26 cellular contexts compared by ENCODE assay signal in the genomic region with DNA sequence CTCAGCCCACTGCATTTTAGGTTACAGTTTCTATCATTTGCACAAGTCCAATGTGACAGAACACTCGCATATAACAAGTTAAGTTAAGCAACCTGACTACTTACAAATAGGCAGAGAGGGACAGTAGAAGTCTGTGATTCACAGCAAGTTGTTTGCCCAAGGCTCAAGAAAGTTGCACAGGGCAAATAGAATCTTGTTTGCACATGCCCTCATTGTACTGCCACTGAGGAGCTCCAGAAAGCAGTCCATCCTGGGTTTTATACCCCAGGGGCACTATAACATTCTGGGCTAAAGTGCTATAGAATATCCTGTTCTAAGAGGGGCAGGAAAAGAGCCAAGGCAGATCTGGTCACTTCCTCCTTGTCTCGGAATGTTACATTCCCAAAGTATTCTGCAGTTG.
A peak's percentile ranks its signal among the peaks of the same experiment; 100 is the strongest.
DNase-seq lines count a peak whose midpoint lies in the region; ATAC-seq, FAIRE-seq and TF ChIP-seq lines count a peak whose summit lies in the region.
"Had no signal": no experiment of that assay in that cellular context is flagged by ENCODE, and none has a peak within 500 bp of the region (broad histone marks: within the 10 kb centered on the region; RNA-seq: fewer than 3 reads in every experiment).

No MANE protein-coding gene starts in this region.

- POLR2A ChIA-PET in PC-3 (lab: Charles Lee; ENCODE audit: unreplicated experiment), result no interaction called here
- POLR2A ChIA-PET in H1 (lab: Charles Lee; ENCODE audit: partially characterized antibody), result no interaction called here

- CTCF ChIA-PET in PC-3 (lab: Charles Lee), result no interaction called here
- CTCF ChIA-PET in H1 (lab: Charles Lee; ENCODE audit: partially characterized antibody), result interaction anchor here (1.3 kb wide), 1 partner anchor 342 kb away, joined by 4 read pairs; no protein-coding TSS in a partner anchor

- H3K79me2 ChIP-seq in PC-3 (ENCODE audit: low read length) (no peaks in the 10 kb centered on the region), H1 (ENCODE audit: control insufficient read depth in 1 of 2, insufficient read depth in 2 of 2, low read length in 2 of 2) (no peaks in the 10 kb centered on the region), mesendoderm (ENCODE audit: control insufficient read depth, insufficient read depth, low read length) (no peaks in the 10 kb centered on the region)

- H3K4ac ChIP-seq in H1 (replicated peaks; ENCODE audit: insufficient read length, low read depth, low read length) (no peak overlapping the region), mesendoderm (ENCODE audit: low read depth, low read length) (no peak overlapping the region)

- H2BK12ac ChIP-seq in H1 (ENCODE audit: low read depth, low read length), result no peak overlapping the region

- WGBS in H1 (ENCODE audit: extremely low coverage in 1 of 2, insufficient coverage in 1 of 2, insufficient read length in 1 of 2, insufficient replicate concordance in 2 of 2, low coverage in 1 of 2, low lambda C conversion rate in 2 of 2, missing lambda C conversion rate in 1 of 2), 2 experiments, result 95% methylated on average over 2 of the region's 2 CpGs; no CpG with 5 or more reads in 1 of the 2 experiments
- WGBS in mesendoderm (ENCODE audit: extremely low coverage, insufficient coverage, low lambda C conversion rate), result no CpG with 5 or more reads among the region's 2 CpGs

- no peak overlapping the region for H2BK20ac ChIP-seq in H1 (ENCODE audit: low read length)

- H2BK5ac ChIP-seq in H1 (ENCODE audit: low read depth, low read length) (no peak overlapping the region), mesendoderm (ENCODE audit: low read length) (no peak overlapping the region)

- H3K56ac ChIP-seq in H1 (replicated peaks; ENCODE audit: insufficient read length, low read depth, low read length), result no peak overlapping the region
- no peak overlapping the region for H3K56ac ChIP-seq in mesendoderm (ENCODE audit: low read length)

- H2BK15ac ChIP-seq in H1 (ENCODE audit: low read length), result no peak overlapping the region
- H2BK15ac ChIP-seq in mesendoderm (replicated peaks; ENCODE audit: low read depth), result no peak overlapping the region

- H3K79me1 ChIP-seq in H1 (ENCODE audit: low read depth, low read length) (no peaks in the 10 kb centered on the region), mesendoderm (ENCODE audit: low read length) (no peaks in the 10 kb centered on the region)

- H3K23me2 ChIP-seq in H1 (ENCODE audit: low read depth, low read length), result no peaks in the 10 kb centered on the region

- H2BK120ac ChIP-seq in H1 (replicated peaks; ENCODE audit: low read depth, low read length) (no peak overlapping the region), mesendoderm (ENCODE audit: low read depth, low read length) (peak overlapping the region; percentile 28)

- DNase-seq in NCI-H748 (lab: John Stamatoyannopoulos, UW; ENCODE audit: unreplicated experiment) (peak; percentile 1), NCI-H748 treated with DMSO at 0.1 percent for 48 hours (lab: John Stamatoyannopoulos, UW) (no peak), PC-3 (peak; percentile 42), H1 (ENCODE audit: low read depth in 1 of 2, low spot score in 2 of 2) (no peak), mesendoderm (no peak), cortex of kidney (lab: John Stamatoyannopoulos, UW) (no peak), NCI-H226 (no peak)
- DNase-seq: AML-193; C1 segment of cervical spinal cord; Calu3; CD8-positive, alpha-beta T cell; DMS153; GDM1; IMR-90; MV-4-11; NCI-H1417; NCI-H1694 treated with DMSO at 0.1 percent for 48 hours; NCI-H2081 treated with DMSO at 0.1 percent for 48 hours; NCI-H774; NK-92 treated with Interleukin-12 subunit alpha and Interleukin-12 subunit beta, amount 100 ng/mL, for 24 hours had no signal

- no peak for FAIRE-seq in H1 (lab: Jason Lieb, UNC)
- FAIRE-seq: GM18507, H54, HTR-8/SVneo had no signal

- H4K5ac ChIP-seq in H1 (ENCODE audit: insufficient read length, low read depth, low read length), result no peak overlapping the region
- no peak overlapping the region for H4K5ac ChIP-seq in mesendoderm (ENCODE audit: low read length)

- TF ChIP-seq CTCF in PC-3 (conservative IDR thresholded peaks at IDR 0.05; ENCODE audit: low read depth, low read length) (no peak), H1 (IDR thresholded peaks at IDR 0.05; ENCODE audit: control extremely low read depth in 1 of 3, insufficient read depth in 1 of 3, low read depth in 1 of 3, low read length in 3 of 3) (no peak)

- no peaks in the 10 kb centered on the region for H3K4me1 ChIP-seq in PC-3 (ENCODE audit: insufficient read depth, low read length)
- no peaks in the 10 kb centered on the region for H3K4me1 ChIP-seq in H1 (replicated peaks in 1 of 4; ENCODE audit: control insufficient read depth in 3 of 4, insufficient read depth in 4 of 4, low read length in 3 of 4)
- peaks cover 2% of the 10 kb centered on the region for H3K4me1 ChIP-seq in mesendoderm (ENCODE audit: control insufficient read depth, low read depth, low read length)

- H2AFZ ChIP-seq in PC-3 (ENCODE audit: low read length) (no peak overlapping the region), H1 (ENCODE audit: low read length) (0 out of 2 replicates have a peak overlapping the region, but pooled peaks have one; percentile 8)

- no peaks in the 10 kb centered on the region for H3K9me2 ChIP-seq in PC-3 (replicated peaks; ENCODE audit: low read length)

- no peak overlapping the region for H3K27ac ChIP-seq in PC-3 (ENCODE audit: low read length)
- H3K27ac ChIP-seq in H1 (ENCODE audit: low read depth, low read length), result no peak overlapping the region
- no peak overlapping the region for H3K27ac ChIP-seq in mesendoderm (ENCODE audit: low read depth, low read length)
- H3K27ac ChIP-seq: KMS-11 had no signal

- TF ChIP-seq EP300 in H1 (IDR thresholded peaks at IDR 0.05; ENCODE audit: borderline replicate concordance in 1 of 2, low read depth in 2 of 2, low read length in 2 of 2), result no peak

- no peak overlapping the region for H3K14ac ChIP-seq in H1 (ENCODE audit: insufficient read length)

- H4K8ac ChIP-seq in H1 (ENCODE audit: extremely low read depth, insufficient read depth, low read length) (no peak overlapping the region), mesendoderm (ENCODE audit: low read depth, low read length) (no peak overlapping the region)

- no peak overlapping the region for H3K4me3 ChIP-seq in PC-3 (ENCODE audit: low read length)
- H3K4me3 ChIP-seq in H1 (ENCODE audit: extremely low read depth in 1 of 4, insufficient read depth in 2 of 4, low read depth in 3 of 4, low read length in 4 of 4), result no peak overlapping the region
- no peak overlapping the region for H3K4me3 ChIP-seq in mesendoderm (ENCODE audit: low read length)

- H2AK5ac ChIP-seq in H1 (ENCODE audit: low read depth, low read length) (no peak overlapping the region), mesendoderm (ENCODE audit: low read length) (no peak overlapping the region)

- no peak overlapping the region for H3K18ac ChIP-seq in H1 (ENCODE audit: extremely low read depth, low read length)
- H3K18ac ChIP-seq in mesendoderm (ENCODE audit: low read length), result no peak overlapping the region

- no TSS peak for BruUV-seq in PC-3 (replicated peaks; lab: Mats Ljungman, UMichigan)

- no peak for ATAC-seq in PC-3
- no peak for ATAC-seq in HG02763 (IDR thresholded peaks at IDR 0.05; ENCODE audit: unreplicated experiment)
- ATAC-seq: CD8-positive, alpha-beta T cell; Panc1 had no signal

- TF ChIP-seq POLR2A in H1 (IDR thresholded peaks at IDR 0.05; ENCODE audit: control extremely low read depth in 1 of 2, low read depth in 2 of 2, low read length in 2 of 2), result no peak

- H3K9ac ChIP-seq in PC-3 (ENCODE audit: low read length) (no peak overlapping the region), H1 (replicated peaks in 1 of 4; ENCODE audit: extremely low read depth in 1 of 4, low read depth in 3 of 4, low read length in 3 of 4) (no peak overlapping the region), mesendoderm (ENCODE audit: low read length) (no peak overlapping the region)
- H3K9ac ChIP-seq: KMS-11 had no signal

- H3K23ac ChIP-seq in H1 (ENCODE audit: insufficient read length) (no peak overlapping the region), mesendoderm (ENCODE audit: low read length) (no peak overlapping the region)

- H3K27me3 ChIP-seq in PC-3 (ENCODE audit: low read length) (no peaks in the 10 kb centered on the region), H1 (replicated peaks in 1 of 4; ENCODE audit: control insufficient read depth in 3 of 4, extremely low read depth in 1 of 4, insufficient read depth in 3 of 4, low read length in 3 of 4) (no peaks in the 10 kb centered on the region), mesendoderm (ENCODE audit: insufficient read depth, low read length, poor library complexity) (no peaks in the 10 kb centered on the region)

- TF ChIP-seq RAD21 in H1 (IDR thresholded peaks at IDR 0.05 in 1 of 2, conservative IDR thresholded peaks at IDR 0.05 in 1 of 2; ENCODE audit: low read depth in 2 of 2, low read length in 2 of 2), result no peak

- H3K4me2 ChIP-seq in PC-3 (ENCODE audit: low read length), result no peak overlapping the region
- no peak overlapping the region for H3K4me2 ChIP-seq in H1 (ENCODE audit: insufficient read depth in 1 of 2, low read depth in 2 of 2, low read length in 2 of 2)
- H3K4me2 ChIP-seq in mesendoderm (ENCODE audit: low read length), result no peak overlapping the region
- H3K4me2 ChIP-seq: KMS-11 had no signal

- H3K36me3 ChIP-seq in PC-3 (ENCODE audit: low read depth, low read length) (no peaks in the 10 kb centered on the region), H1 (ENCODE audit: control insufficient read depth in 2 of 4, insufficient read depth in 4 of 4, low read length in 3 of 4) (no peaks in the 10 kb centered on the region), mesendoderm (ENCODE audit: control insufficient read depth, insufficient read depth, low read length) (no peaks in the 10 kb centered on the region)

- intact Hi-C loops in PC-3 (cut with micrococcal nuclease), result no loop called here

- no peaks in the 10 kb centered on the region for H3F3A ChIP-seq in PC-3 (ENCODE audit: low read length, unreplicated experiment)

- H4K20me1 ChIP-seq in PC-3 (ENCODE audit: low read length) (no peaks in the 10 kb centered on the region), H1 (replicated peaks in 1 of 2; ENCODE audit: control insufficient read depth in 1 of 2, insufficient read depth in 2 of 2, low read length in 2 of 2) (no peaks in the 10 kb centered on the region)

- H4K91ac ChIP-seq in H1 (replicated peaks; ENCODE audit: insufficient read length, low read length), result no peak overlapping the region

- H3K9me3 ChIP-seq in PC-3 (ENCODE audit: low read length) (no peaks in the 10 kb centered on the region), H1 (ENCODE audit: insufficient read depth in 2 of 2, low read depth in 1 of 2, low read length in 1 of 2) (no peaks in the 10 kb centered on the region)

TF ChIP-seq in H1, 55 proteins besides CTCF, POLR2A, EP300 and RAD21 (continues in another document):
- no peak for TF ChIP-seq GTF2F1 (IDR thresholded peaks at IDR 0.05; ENCODE audit: borderline replicate concordance, low read depth, low read length)
- no peak for TF ChIP-seq KDM4A (IDR thresholded peaks at IDR 0.05; ENCODE audit: low read depth, low read length, severe bottlenecking)
- no peak for TF ChIP-seq SIX5 (IDR thresholded peaks at IDR 0.05; ENCODE audit: low read depth, low read length)
- no peak for TF ChIP-seq TBP (IDR thresholded peaks at IDR 0.05; ENCODE audit: low read depth, low read length)

Comparison
In these comparisons a context has a peak if more than half of its experiments do, and no peak if none do; other contexts are left out.
1. DNase-seq: peak in NCI-H748 (single experiment) and PC-3 (single experiment); none in NCI-H748 treated with DMSO at 0.1 percent for 48 hours (single experiment), H1 (0 of 2), mesendoderm (single experiment), cortex of kidney (single experiment) and NCI-H226 (single experiment).